Comparison of ENCODE assay signal across 9 cellular contexts in the genomic region with DNA sequence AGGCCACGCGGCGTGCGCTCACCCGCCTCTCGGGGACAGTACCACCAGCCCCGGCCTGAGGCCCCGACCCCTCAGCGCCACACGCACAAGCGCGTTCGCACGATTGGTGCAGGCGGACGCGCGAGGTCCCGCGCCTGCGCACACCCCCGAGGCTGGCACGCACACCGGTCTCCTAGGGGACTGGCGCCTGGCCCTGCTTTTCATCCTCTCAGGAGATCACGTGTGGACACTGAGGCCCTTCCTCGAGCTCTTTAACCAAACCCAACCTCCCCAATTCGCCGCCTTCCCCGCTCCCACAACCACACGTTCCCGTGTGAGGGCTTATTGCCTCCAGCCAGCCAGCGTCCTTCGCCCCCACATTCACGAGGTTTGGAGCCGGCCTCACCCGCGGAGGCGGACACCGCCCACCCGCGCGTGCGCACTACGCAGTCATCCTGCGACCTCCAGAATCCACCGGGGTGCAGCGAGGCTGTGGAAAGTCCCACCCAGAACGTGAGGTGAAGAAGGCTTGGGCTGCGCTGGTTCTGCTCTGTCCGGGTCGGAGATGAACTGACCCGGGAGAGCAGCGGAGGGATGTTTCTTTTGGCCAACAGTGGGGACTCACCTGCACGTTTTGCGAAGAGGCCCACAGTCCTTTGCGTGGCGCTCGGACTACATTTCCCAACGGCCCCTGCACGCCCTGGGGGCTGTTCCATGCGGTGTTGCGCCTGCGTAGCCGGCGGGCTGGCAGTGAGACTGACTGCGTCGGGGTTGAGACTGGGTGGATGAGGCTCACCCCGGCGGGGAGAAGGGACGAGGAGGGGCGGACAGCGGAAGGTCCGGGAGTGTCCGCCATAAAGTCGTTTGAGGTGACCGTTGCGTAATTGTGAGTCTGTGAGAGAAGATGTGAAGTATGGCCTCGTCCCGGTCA. TPM values are rescaled to one million over a fixed set of nuclear protein-coding genes. Genes with fewer than 3 reads are reported as not detected.
DNase-seq lines count a peak whose midpoint lies in the region; ATAC-seq, FAIRE-seq and TF ChIP-seq lines count a peak whose summit lies in the region.
"Had no signal": no experiment of that assay in that cellular context is flagged by ENCODE, and none has a peak within 500 bp of the region (broad histone marks: within the 10 kb centered on the region; RNA-seq: fewer than 3 reads in every experiment).

No MANE protein-coding gene starts in this region.

- peak overlapping the region; percentile 12 for H3K56ac ChIP-seq in H1 (replicated peaks; ENCODE audit: insufficient read length, low read depth, low read length)

- WGBS in H1 (ENCODE audit: extremely low coverage in 1 of 2, insufficient coverage in 1 of 2, insufficient read length in 1 of 2, insufficient replicate concordance in 2 of 2, low coverage in 1 of 2, low lambda C conversion rate in 2 of 2, missing lambda C conversion rate in 1 of 2), 2 experiments: 8% methylated on average over 52 of the region's 80 CpGs; no CpG with 5 or more reads in 1 of the 2 experiments

- H3K9me3 ChIP-seq in H1 (ENCODE audit: insufficient read depth in 2 of 2, low read depth in 1 of 2, low read length in 1 of 2): no peaks in the 10 kb centered on the region

- peak overlapping the region; percentile 84 for H4K8ac ChIP-seq in H1 (ENCODE audit: extremely low read depth, insufficient read depth, low read length)

- TF ChIP-seq EP300 in H1 (IDR thresholded peaks at IDR 0.05; ENCODE audit: borderline replicate concordance in 1 of 2, low read depth in 2 of 2, low read length in 2 of 2): no peak

- peaks cover 23% of the 10 kb centered on the region for H3K4me1 Mint-ChIP-seq in activated CD8-positive, alpha-beta T cell treated with anti-CD3 and anti-CD28 coated beads for 36 hours (ENCODE audit: low read depth)

- intact Hi-C loops in activated CD8-positive, alpha-beta T cell treated with anti-CD3 and anti-CD28 coated beads for 36 hours (cut with micrococcal nuclease): no loop called here

- FAIRE-seq in H1 (lab: Jason Lieb, UNC): peak; percentile 74
- FAIRE-seq: GM18507 had no signal

- H3K23ac ChIP-seq in H1 (ENCODE audit: insufficient read length): no peak overlapping the region

- peak; percentile 87 for ATAC-seq in activated CD8-positive, alpha-beta T cell treated with anti-CD3 and anti-CD28 coated beads for 36 hours
- no peak for ATAC-seq in GM21529 (IDR thresholded peaks at IDR 0.05; ENCODE audit: unreplicated experiment)

- H2BK12ac ChIP-seq in H1 (ENCODE audit: low read depth, low read length): peak overlapping the region; percentile 65; the same call in 1 of the 2 replicates

- POLR2A ChIA-PET in activated CD8-positive, alpha-beta T cell treated with anti-CD3 and anti-CD28 coated beads for 36 hours (lab: Charles Lee): interaction anchor here (0.5 kb wide), 1 partner anchor 96 kb away, joined by 3 read pairs; no protein-coding TSS in a partner anchor
- POLR2A ChIA-PET in H1 (lab: Charles Lee; ENCODE audit: partially characterized antibody): interaction anchor here (1.0 to 2.5 kb wide), 4 partner anchors 12 to 79 kb away, joined by 3 to 11 read pairs (median 7); a partner anchor contains a TSS

- H2AK5ac ChIP-seq in H1 (ENCODE audit: low read depth, low read length): no peak overlapping the region

- peaks cover 46% of the 10 kb centered on the region for H3K9me3 Mint-ChIP-seq in activated CD8-positive, alpha-beta T cell treated with anti-CD3 and anti-CD28 coated beads for 36 hours

- TF ChIP-seq RAD21 in H1 (IDR thresholded peaks at IDR 0.05 in 1 of 2, conservative IDR thresholded peaks at IDR 0.05 in 1 of 2; ENCODE audit: low read depth in 2 of 2, low read length in 2 of 2): no peak

- peaks cover 10% of the 10 kb centered on the region for H3K27me3 Mint-ChIP-seq in activated CD8-positive, alpha-beta T cell treated with anti-CD3 and anti-CD28 coated beads for 36 hours

- H3K18ac ChIP-seq in H1 (ENCODE audit: extremely low read depth, low read length): peak overlapping the region; percentile 90

- H3K79me1 ChIP-seq in H1 (ENCODE audit: low read depth, low read length): 0 out of 2 replicates have a peak, but pooled peaks cover 3% of the 10 kb centered on the region

- CTCF ChIA-PET in activated CD8-positive, alpha-beta T cell treated with anti-CD3 and anti-CD28 coated beads for 36 hours (lab: Charles Lee): no interaction called here
- CTCF ChIA-PET in H1 (lab: Charles Lee; ENCODE audit: partially characterized antibody): interaction anchor here (0.8 kb wide), 1 partner anchor 101 kb away, joined by 3 read pairs; no protein-coding TSS in a partner anchor

- H3K9ac ChIP-seq in H1 (replicated peaks in 1 of 4; ENCODE audit: extremely low read depth in 1 of 4, low read depth in 3 of 4, low read length in 3 of 4): peak overlapping the region; percentile 57 to 84 (median 80)

- peak overlapping the region; percentile 88 for H2BK5ac ChIP-seq in H1 (ENCODE audit: low read depth, low read length)

- no peaks in the 10 kb centered on the region for H3K27me3 ChIP-seq in H1 (replicated peaks in 1 of 4; ENCODE audit: control insufficient read depth in 3 of 4, extremely low read depth in 1 of 4, insufficient read depth in 3 of 4, low read length in 3 of 4)

- H3K4ac ChIP-seq in H1 (replicated peaks; ENCODE audit: insufficient read length, low read depth, low read length): no peak overlapping the region

- H4K20me1 ChIP-seq in H1 (replicated peaks in 1 of 2; ENCODE audit: control insufficient read depth in 1 of 2, insufficient read depth in 2 of 2, low read length in 2 of 2): peaks cover 0 to 3% of the 10 kb centered on the region in 2 experiments

- peaks cover 50% of the 10 kb centered on the region for H3K36me3 Mint-ChIP-seq in activated CD8-positive, alpha-beta T cell treated with anti-CD3 and anti-CD28 coated beads for 36 hours (ENCODE audit: low read depth)

- H2BK120ac ChIP-seq in H1 (replicated peaks; ENCODE audit: low read depth, low read length): no peak overlapping the region

- H3K79me2 ChIP-seq in H1 (ENCODE audit: control insufficient read depth in 1 of 2, insufficient read depth in 2 of 2, low read length in 2 of 2): peaks cover 11 to 89% of the 10 kb centered on the region in 2 experiments

- H3K23me2 ChIP-seq in H1 (ENCODE audit: low read depth, low read length): peaks cover 5% of the 10 kb centered on the region; the same call in 1 of the 2 replicates

- peak overlapping the region; percentile 94 for H3K27ac Mint-ChIP-seq in activated CD8-positive, alpha-beta T cell treated with anti-CD3 and anti-CD28 coated beads for 36 hours

- peaks cover 0 to 4% (median 1%) of the 10 kb centered on the region in 4 experiments; a peak in 4 of 7 replicates for H3K4me1 ChIP-seq in H1 (replicated peaks in 1 of 4; ENCODE audit: control insufficient read depth in 3 of 4, insufficient read depth in 4 of 4, low read length in 3 of 4)

- no peaks in the 10 kb centered on the region for H3K36me3 ChIP-seq in H1 (ENCODE audit: control insufficient read depth in 2 of 4, insufficient read depth in 4 of 4, low read length in 3 of 4)

- peak overlapping the region; percentile 74 to 98 (median 92) for H3K4me3 ChIP-seq in H1 (ENCODE audit: extremely low read depth in 1 of 4, insufficient read depth in 2 of 4, low read depth in 3 of 4, low read length in 4 of 4)

- peak overlapping the region; percentile 88 for H2AFZ ChIP-seq in H1 (ENCODE audit: low read length)

- H3K4me2 ChIP-seq in H1 (ENCODE audit: insufficient read depth in 1 of 2, low read depth in 2 of 2, low read length in 2 of 2): peak overlapping the region; percentile 68 to 94

- H3K27ac ChIP-seq in H1 (ENCODE audit: low read depth, low read length): peak overlapping the region; percentile 72

- H2BK15ac ChIP-seq in H1 (ENCODE audit: low read length): no peak overlapping the region

- DNase-seq in Ammon's horn (ENCODE audit: low spot score): peak; percentile 95
- peak; percentile 81 for DNase-seq in NCI-H128 (lab: John Stamatoyannopoulos, UW; ENCODE audit: unreplicated experiment)
- peak; percentile 82 for DNase-seq in activated CD8-positive, alpha-beta T cell treated with anti-CD3 and anti-CD28 coated beads for 36 hours
- DNase-seq in H1 (ENCODE audit: low read depth in 1 of 2, low spot score in 2 of 2): peak; percentile 39 to 81
- peak; percentile 64 to 81 for DNase-seq in lung microvascular endothelial cell (ENCODE audit: low read depth in 2 of 2)
- peak; percentile 2 to 51 (median 27) for DNase-seq in stimulated activated CD4-positive, alpha-beta T cell treated with anti-CD3 and anti-CD28 coated beads, TNF-alpha, amount 100 ng/mL, for 48 hours (ENCODE audit: low read depth in 3 of 3)
- no peak for DNase-seq in HCEC 1CT

- no peak for TF ChIP-seq CTCF in activated CD8-positive, alpha-beta T cell treated with anti-CD3 and anti-CD28 coated beads for 36 hours (IDR thresholded peaks at IDR 0.05)
- TF ChIP-seq CTCF in H1 (IDR thresholded peaks at IDR 0.05; ENCODE audit: control extremely low read depth in 1 of 3, insufficient read depth in 1 of 3, low read depth in 1 of 3, low read length in 3 of 3): no peak

- H4K91ac ChIP-seq in H1 (replicated peaks; ENCODE audit: insufficient read length, low read length): peak overlapping the region; percentile 95

- no peak for TF ChIP-seq POLR2A in H1 (IDR thresholded peaks at IDR 0.05; ENCODE audit: control extremely low read depth in 1 of 2, low read depth in 2 of 2, low read length in 2 of 2)

- no peak overlapping the region for H3K14ac ChIP-seq in H1 (ENCODE audit: insufficient read length)

- H4K5ac ChIP-seq in H1 (ENCODE audit: insufficient read length, low read depth, low read length): peak overlapping the region; percentile 88

- no peak overlapping the region for H2BK20ac ChIP-seq in H1 (ENCODE audit: low read length)

- peak overlapping the region; percentile 79 for H3K4me3 Mint-ChIP-seq in activated CD8-positive, alpha-beta T cell treated with anti-CD3 and anti-CD28 coated beads for 36 hours

RNA-seq across cellular contexts. Expression of a gene that starts 0.5 kb away (rescaled TPM):
- total RNA-seq in activated CD8-positive, alpha-beta T cell treated with anti-CD3 and anti-CD28 coated beads for 36 hours: 1 to 10 TPM; 6.2 to 6.4 TPM
- 9.3 and 10.7 TPM in 2 replicates for total RNA-seq in H1 (2021; fragmentation: NEBNext Ultra II Directional; extraction: Animal tissue kit (Norgen Biotek cat#: 25700))
- polyA plus RNA-seq in H1 (2011; rRNA removed): 3.1 and 4.4 TPM in 2 replicates
- 7.0 TPM for polyA plus RNA-seq in H1 (2011; cell fraction: cytosol; rRNA removed)
- 7.1 TPM for polyA plus RNA-seq in H1 (2011; cell fraction: nucleus; rRNA removed)
- 8.5 to 15.5 TPM (median 10.9 TPM) in 4 replicates for polyA plus RNA-seq in H1 (2012, experiment 1 of 2)
- 1.0 TPM for polyA plus RNA-seq in H1 (2012, experiment 2 of 2)
- 11.4 TPM for polyA plus RNA-seq in H1 (2013, experiment 1 of 2)
- 11.7 TPM for polyA plus RNA-seq in H1 (2013, experiment 2 of 2)
- polyA minus RNA-seq in H1 (2011; rRNA and poly(A)+ RNA removed): 12.9 and 14.1 TPM in 2 replicates
- polyA minus RNA-seq in H1 (2011; cell fraction: cytosol; rRNA and poly(A)+ RNA removed): 10.7 TPM
- polyA minus RNA-seq in H1 (2011; cell fraction: nucleus; rRNA and poly(A)+ RNA removed): 25.4 TPM
- 1.5 and 2.8 TPM in 2 replicates for total RNA-seq in lung microvascular endothelial cell

RNA-seq across cellular contexts. Expression of a gene that starts 30.0 kb away (rescaled TPM):
- 1 to 10 TPM in 1 of 2 experiments, under 1 TPM in 1; 0.27 to 1.3 TPM for total RNA-seq in activated CD8-positive, alpha-beta T cell treated with anti-CD3 and anti-CD28 coated beads for 36 hours
- total RNA-seq in H1 (2021; fragmentation: NEBNext Ultra II Directional; extraction: Animal tissue kit (Norgen Biotek cat#: 25700)): 0.42 and 0.74 TPM in 2 replicates
- polyA plus RNA-seq in H1 (2011; rRNA removed): 0.46 and 0.73 TPM in 2 replicates
- polyA plus RNA-seq in H1 (2011; cell fraction: cytosol; rRNA removed): 0.98 TPM
- 1.1 TPM for polyA plus RNA-seq in H1 (2011; cell fraction: nucleus; rRNA removed)
- 0.67 to 2.0 TPM (median 1.0 TPM) in 4 replicates for polyA plus RNA-seq in H1 (2012, experiment 1 of 2)
- polyA plus RNA-seq in H1 (2012, experiment 2 of 2): not detected
- 1.1 TPM for polyA plus RNA-seq in H1 (2013, experiment 1 of 2)
- 1.1 TPM for polyA plus RNA-seq in H1 (2013, experiment 2 of 2)
- 1.3 and 2.1 TPM in 2 replicates for polyA minus RNA-seq in H1 (2011; rRNA and poly(A)+ RNA removed)
- 0.51 TPM for polyA minus RNA-seq in H1 (2011; cell fraction: cytosol; rRNA and poly(A)+ RNA removed)
- polyA minus RNA-seq in H1 (2011; cell fraction: nucleus; rRNA and poly(A)+ RNA removed): 4.5 TPM
- 0.65 and 1.6 TPM in 2 replicates for total RNA-seq in lung microvascular endothelial cell
